ENCODE assay signal across 14 cellular contexts in genomic region chr2:240685771-240686371, GRCh38. TPM values are rescaled to one million over a fixed set of nuclear protein-coding genes. Genes with fewer than 3 reads are reported as not detected.
A peak's percentile ranks its signal among the peaks of the same experiment; 100 is the strongest.
DNase-seq lines count a peak whose midpoint lies in the region; ATAC-seq and TF ChIP-seq lines count a peak whose summit lies in the region.
"Had no signal": no experiment of that assay in that cellular context is flagged by ENCODE, and none has a peak within 500 bp of the region (broad histone marks: within the 10 kb centered on the region; RNA-seq: fewer than 3 reads in every experiment).

No MANE protein-coding gene starts in this region.

- no peaks in the 10 kb centered on the region for H3K36me3 Mint-ChIP-seq in CD8-positive, alpha-beta T cell
- no peaks in the 10 kb centered on the region for H3K36me3 Mint-ChIP-seq in activated CD4-positive, alpha-beta memory T cell treated with anti-CD3 and anti-CD28 coated beads, Interleukin-2, amount 10 ng/mL, durations not matched to agents 7 days and 5 days (ENCODE audit: low read depth)

- H3K4me1 ChIP-seq in CD8-positive, alpha-beta T cell (ENCODE audit: insufficient read depth, low read length): no peaks in the 10 kb centered on the region
- H3K4me1 ChIP-seq in HAP-1: no peaks in the 10 kb centered on the region

- peak in 2 of 7 experiments; percentile 9 to 18 for DNase-seq in CD8-positive, alpha-beta T cell
- DNase-seq in NCI-H69 (lab: John Stamatoyannopoulos, UW) (peak; percentile 47), left colon (peak in 1 of 2 donors; percentile 67), HAP-1 (ENCODE audit: low spot score in 2 of 2) (no peak)
- DNase-seq in activated CD4-positive, alpha-beta memory T cell treated with anti-CD3 and anti-CD28 coated beads, Interleukin-2, amount 10 ng/mL, durations not matched to agents 7 days and 5 days: no peak
- DNase-seq: activated effector memory CD4-positive, alpha-beta T cell treated with anti-CD3 and anti-CD28 coated beads, Interleukin-2, amount 50 U/mL, for 16 hours; CD4-positive, alpha-beta T cell; NCI-H146 had no signal

- no peaks in the 10 kb centered on the region for H3K36me3 ChIP-seq in CD8-positive, alpha-beta T cell (ENCODE audit: insufficient read depth, low read length)
- no peaks in the 10 kb centered on the region for H3K36me3 ChIP-seq in HAP-1 (replicated peaks)

- H3K4me1 Mint-ChIP-seq in CD8-positive, alpha-beta T cell (ENCODE audit: low read depth): peaks cover 4% of the 10 kb centered on the region
- peaks cover 11% of the 10 kb centered on the region for H3K4me1 Mint-ChIP-seq in activated CD4-positive, alpha-beta memory T cell treated with anti-CD3 and anti-CD28 coated beads, Interleukin-2, amount 10 ng/mL, durations not matched to agents 7 days and 5 days

- H3K9me3 Mint-ChIP-seq in CD8-positive, alpha-beta T cell: no peaks in the 10 kb centered on the region
- H3K9me3 Mint-ChIP-seq in activated CD4-positive, alpha-beta memory T cell treated with anti-CD3 and anti-CD28 coated beads, Interleukin-2, amount 10 ng/mL, durations not matched to agents 7 days and 5 days: no peaks in the 10 kb centered on the region
- H3K9me3 Mint-ChIP-seq: CD4-positive, alpha-beta T cell; nephron had no signal

- POLR2A ChIA-PET in CD8-positive, alpha-beta T cell (lab: Charles Lee): no interaction called here
- POLR2A ChIA-PET in activated CD4-positive, alpha-beta memory T cell treated with anti-CD3 and anti-CD28 coated beads, Interleukin-2, amount 10 ng/mL, durations not matched to agents 7 days and 5 days (lab: Charles Lee): no interaction called here

- in situ Hi-C loops in HAP-1 (cut with MboI; ENCODE audit: low sequenced_read_pairs): no loop called here

- H3K27ac Mint-ChIP-seq in CD8-positive, alpha-beta T cell: peak overlapping the region; percentile 33
- no peak overlapping the region for H3K27ac Mint-ChIP-seq in activated CD4-positive, alpha-beta memory T cell treated with anti-CD3 and anti-CD28 coated beads, Interleukin-2, amount 10 ng/mL, durations not matched to agents 7 days and 5 days
- H3K27ac Mint-ChIP-seq: CD4-positive, alpha-beta T cell had no signal

- TF ChIP-seq CTCF in CD8-positive, alpha-beta T cell (IDR thresholded peaks at IDR 0.05): no peak
- TF ChIP-seq CTCF in GM12872 (IDR thresholded peaks at IDR 0.05; ENCODE audit: insufficient read depth, low read depth, low read length): 0 out of 3 replicates have a peak, but pooled peaks have one; percentile 4

- ATAC-seq in CD8-positive, alpha-beta T cell: no peak
- ATAC-seq in left colon: peak; percentile 63
- no peak for ATAC-seq in HG03039 (IDR thresholded peaks at IDR 0.05; ENCODE audit: unreplicated experiment)
- no peak for ATAC-seq in HG02610 (IDR thresholded peaks at IDR 0.05; ENCODE audit: unreplicated experiment)

- H3K27me3 ChIP-seq in CD8-positive, alpha-beta T cell (ENCODE audit: insufficient read depth, low read length): no peaks in the 10 kb centered on the region
- H3K27me3 ChIP-seq in HAP-1 (ENCODE audit: low read depth): peaks cover 12% of the 10 kb centered on the region

- no peaks in the 10 kb centered on the region for H3K9me3 ChIP-seq in CD8-positive, alpha-beta T cell (ENCODE audit: low read length)
- no peaks in the 10 kb centered on the region for H3K9me3 ChIP-seq in HAP-1

- CTCF ChIA-PET in CD8-positive, alpha-beta T cell (lab: Charles Lee): no interaction called here
- CTCF ChIA-PET in activated CD4-positive, alpha-beta memory T cell treated with anti-CD3 and anti-CD28 coated beads, Interleukin-2, amount 10 ng/mL, durations not matched to agents 7 days and 5 days (lab: Charles Lee): interaction anchor here (1.1 kb wide), 1 partner anchor 172 kb away, joined by 4 read pairs; no protein-coding TSS in a partner anchor

- no peak overlapping the region for H3K4me3 ChIP-seq in CD8-positive, alpha-beta T cell (ENCODE audit: low read depth, low read length)
- H3K4me3 ChIP-seq in HAP-1: no peak overlapping the region

- H3K27me3 Mint-ChIP-seq in CD8-positive, alpha-beta T cell (ENCODE audit: low read depth): no peaks in the 10 kb centered on the region
- H3K27me3 Mint-ChIP-seq in activated CD4-positive, alpha-beta memory T cell treated with anti-CD3 and anti-CD28 coated beads, Interleukin-2, amount 10 ng/mL, durations not matched to agents 7 days and 5 days: no peaks in the 10 kb centered on the region
- H3K27me3 Mint-ChIP-seq: CD4-positive, alpha-beta T cell had no signal

- H3K4me3 Mint-ChIP-seq in CD8-positive, alpha-beta T cell: no peak overlapping the region
- H3K4me3 Mint-ChIP-seq in activated CD4-positive, alpha-beta memory T cell treated with anti-CD3 and anti-CD28 coated beads, Interleukin-2, amount 10 ng/mL, durations not matched to agents 7 days and 5 days: no peak overlapping the region
- H3K4me3 Mint-ChIP-seq: CD4-positive, alpha-beta T cell; nephron had no signal

- intact Hi-C loops in CD8-positive, alpha-beta T cell (cut with DNase I, micrococcal nuclease): no loop called here
- intact Hi-C loops in left colon (cut with DNase I, micrococcal nuclease): no loop called here

- no peak overlapping the region for H3K27ac ChIP-seq in CD8-positive, alpha-beta T cell (ENCODE audit: low read depth, low read length)

RNA-seq across cellular contexts. Expression of gene AQP12B, which starts 3.2 kb away (rescaled TPM):
- total RNA-seq in CD8-positive, alpha-beta T cell: not detected
- total RNA-seq in left colon: 1 to 10 TPM in 1 of 2 donors, under 1 TPM in 1; 0.85 to 2.4 TPM
- total RNA-seq in activated CD4-positive, alpha-beta memory T cell treated with anti-CD3 and anti-CD28 coated beads, Interleukin-2, amount 10 ng/mL, durations not matched to agents 7 days and 5 days: not detected
- total RNA-seq: cardiac septum; CD4-positive, alpha-beta T cell; fibroblast of lung had no signal

RNA-seq across cellular contexts. Expression of gene AQP12A, which starts 5.8 kb away (rescaled TPM):
- total RNA-seq in CD8-positive, alpha-beta T cell: not detected
- total RNA-seq in left colon: 1 to 10 TPM in 1 of 2 donors, under 1 TPM in 1; 0.92 to 4.0 TPM
- total RNA-seq in activated CD4-positive, alpha-beta memory T cell treated with anti-CD3 and anti-CD28 coated beads, Interleukin-2, amount 10 ng/mL, durations not matched to agents 7 days and 5 days: not detected
- total RNA-seq: cardiac septum; CD4-positive, alpha-beta T cell; fibroblast of lung had no signal
